ENCODE assay signal across 13 cellular contexts in the genomic region with DNA sequence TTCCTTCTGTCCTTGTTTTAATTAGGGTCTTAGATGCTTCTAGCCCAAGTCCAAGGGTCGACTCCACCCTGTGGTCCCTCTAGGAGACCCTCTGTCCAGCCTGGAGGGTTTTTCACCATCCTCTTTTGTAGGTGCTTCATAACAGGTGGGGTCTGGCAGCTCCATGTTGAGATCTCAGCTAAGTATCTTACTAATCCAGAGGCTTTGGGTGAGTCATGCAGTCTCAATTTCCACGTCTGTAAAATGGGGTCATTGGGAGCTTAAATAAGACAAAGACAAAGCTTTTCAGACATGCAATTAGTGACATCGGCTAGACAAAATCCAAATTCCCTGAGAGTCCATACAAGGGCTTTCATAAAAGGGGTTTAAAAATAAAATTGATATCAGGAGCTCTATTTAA. TPM values are rescaled to one million over a fixed set of nuclear protein-coding genes. Genes with fewer than 3 reads are reported as not detected.
DNase-seq lines count a peak whose midpoint lies in the region; ATAC-seq and TF ChIP-seq lines count a peak whose summit lies in the region.
"Had no signal": no experiment of that assay in that cellular context is flagged by ENCODE, and none has a peak within 500 bp of the region (broad histone marks: within the 10 kb centered on the region; RNA-seq: fewer than 3 reads in every experiment).

No MANE protein-coding gene starts in this region.

- DNase-seq in Daoy (ENCODE audit: low read depth) (peak; percentile 35), caudate nucleus (lab: John Stamatoyannopoulos, UW) (no peak), lower lobe of right lung (no peak), smooth muscle cell (lab: John Stamatoyannopoulos, UW; ENCODE audit: unreplicated experiment) (no peak), D341Med (ENCODE audit: low spot score) (no peak), KBM-7 (no peak), GDM1 (lab: John Stamatoyannopoulos, UW) (no peak)
- DNase-seq: activated CD4-positive, alpha-beta memory T cell treated with anti-CD3 and anti-CD28 coated beads for 36 hours; adrenal gland; NCI-H1694; NCI-H510A; OCI-M1 had no signal

- H3K4me1 ChIP-seq in lower lobe of right lung, result peaks cover 61% of the 10 kb centered on the region
- peaks cover 15% of the 10 kb centered on the region for H3K4me1 ChIP-seq in smooth muscle cell (ENCODE audit: low read depth)

- H3K9me3 ChIP-seq in lower lobe of right lung (no peaks in the 10 kb centered on the region), smooth muscle cell (replicated peaks; ENCODE audit: low read depth) (no peaks in the 10 kb centered on the region)
- H3K9me3 ChIP-seq: adrenal gland had no signal

- WGBS in smooth muscle cell (ENCODE audit: low lambda C conversion rate), result 56% methylated on average over 3 of the region's 3 CpGs

- H2AFZ ChIP-seq in smooth muscle cell (ENCODE audit: low read depth), result no peak overlapping the region

- H3K9ac ChIP-seq in smooth muscle cell (ENCODE audit: low read depth), result no peak overlapping the region

- intact Hi-C loops in lower lobe of right lung (cut with DNase I), result no loop called here

- H3F3A ChIP-seq in smooth muscle cell (ENCODE audit: low read depth), result peaks cover 25% of the 10 kb centered on the region

- H3K4me2 ChIP-seq in smooth muscle cell, result peak overlapping the region; percentile 88

- TF ChIP-seq CTCF in lower lobe of right lung (IDR thresholded peaks at IDR 0.05) (no peak), smooth muscle cell (IDR thresholded peaks at IDR 0.05; ENCODE audit: borderline replicate concordance, insufficient read depth, poor library complexity, severe bottlenecking) (no peak)

- peak overlapping the region; percentile 73 for H3K4me3 ChIP-seq in lower lobe of right lung
- peak overlapping the region; percentile 53 for H3K4me3 ChIP-seq in smooth muscle cell

- peak overlapping the region; percentile 65 for H3K27ac ChIP-seq in caudate nucleus (ENCODE audit: low read depth, low read length)
- H3K27ac ChIP-seq in lower lobe of right lung, result peak overlapping the region; percentile 86
- peak overlapping the region; percentile 95 for H3K27ac ChIP-seq in smooth muscle cell (ENCODE audit: low read depth)

- H3K36me3 ChIP-seq in lower lobe of right lung (peaks cover 9% of the 10 kb centered on the region), smooth muscle cell (ENCODE audit: low read depth) (no peaks in the 10 kb centered on the region)
- H3K36me3 ChIP-seq: adrenal gland had no signal

- no peak for ATAC-seq in lower lobe of right lung
- ATAC-seq in GM21528 (IDR thresholded peaks at IDR 0.05; ENCODE audit: low FRiP score, unreplicated experiment), result no peak

- H3K27me3 ChIP-seq in lower lobe of right lung (ENCODE audit: low read depth) (no peaks in the 10 kb centered on the region), smooth muscle cell (ENCODE audit: low read depth) (no peaks in the 10 kb centered on the region)
- H3K27me3 ChIP-seq: adrenal gland had no signal

- in situ Hi-C loops in KBM-7 (cut with MboI; ENCODE audit: low pct_unique_long_range_greater_than_20kb, low sequenced_read_pairs), result no loop called here

- H3K79me2 ChIP-seq in smooth muscle cell (ENCODE audit: low read depth), result peaks cover 21% of the 10 kb centered on the region

- H4K20me1 ChIP-seq in smooth muscle cell (ENCODE audit: low read depth), result peaks cover 62% of the 10 kb centered on the region

RNA-seq across cellular contexts. Expression of a gene that starts 3.2 kb away (rescaled TPM):
- 56.1 and 58.4 TPM in 2 replicates for total RNA-seq in Daoy (2014; rRNA removed; shearing (Covaris generic))
- total RNA-seq in lower lobe of right lung (47.9 TPM), smooth muscle cell (73.8 and 103 TPM in 2 replicates)
- 38.4 and 78.8 TPM in 2 replicates for polyA plus RNA-seq in smooth muscle cell
- total RNA-seq: activated CD4-positive, alpha-beta memory T cell treated with anti-CD3 and anti-CD28 coated beads for 36 hours had no signal
